1 cellular context compared by ENCODE assay signal in the genomic region with DNA sequence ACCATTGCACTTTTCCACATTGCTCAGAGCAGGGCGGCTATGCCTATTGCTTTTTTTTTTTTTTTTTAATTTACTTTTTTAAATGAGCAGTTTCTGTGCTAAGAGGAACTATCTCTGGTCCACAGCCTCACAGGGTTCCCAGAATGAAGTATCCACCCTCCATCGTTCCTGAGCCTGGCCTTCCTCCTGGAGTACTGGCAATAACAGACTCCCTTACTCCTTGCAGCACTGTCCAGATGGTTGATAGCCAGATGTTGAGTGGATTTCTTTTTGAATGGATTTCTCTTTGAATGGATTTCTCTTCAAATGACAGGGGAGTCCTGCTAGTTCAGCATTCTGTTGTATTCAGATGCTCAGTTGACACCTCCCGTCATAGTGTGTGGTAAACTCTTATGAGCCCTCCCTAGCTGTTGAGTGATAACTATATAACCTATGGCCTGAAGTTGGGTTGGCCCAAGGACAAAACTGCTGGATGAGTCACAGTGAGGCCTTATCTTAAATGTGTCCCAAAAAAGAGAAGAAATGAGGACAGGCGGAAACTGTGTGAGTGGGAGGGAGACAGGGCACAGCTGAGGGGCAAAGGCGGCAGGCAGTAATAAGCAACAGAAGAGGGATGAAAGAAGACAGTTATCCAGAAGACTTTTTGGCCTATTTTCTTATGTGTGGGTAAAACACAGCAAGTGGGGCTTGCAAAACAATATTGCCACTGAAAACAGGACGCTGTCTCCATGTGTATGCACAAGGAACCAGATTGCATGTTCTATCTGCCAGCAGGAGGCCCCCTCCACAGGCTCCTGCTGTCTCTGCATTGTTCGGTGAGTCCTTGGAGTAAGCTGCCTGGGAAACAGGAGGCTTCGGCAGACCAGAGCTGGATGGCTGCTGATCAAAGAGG.
TF ChIP-seq lines count a peak whose summit lies in the region.

No MANE protein-coding gene starts in this region.

TF ChIP-seq in K562, 482 proteins besides CTCF, POLR2A, EP300 and RAD21 (continued from another document and continues in another):
- TF ChIP-seq, protein P1, sequence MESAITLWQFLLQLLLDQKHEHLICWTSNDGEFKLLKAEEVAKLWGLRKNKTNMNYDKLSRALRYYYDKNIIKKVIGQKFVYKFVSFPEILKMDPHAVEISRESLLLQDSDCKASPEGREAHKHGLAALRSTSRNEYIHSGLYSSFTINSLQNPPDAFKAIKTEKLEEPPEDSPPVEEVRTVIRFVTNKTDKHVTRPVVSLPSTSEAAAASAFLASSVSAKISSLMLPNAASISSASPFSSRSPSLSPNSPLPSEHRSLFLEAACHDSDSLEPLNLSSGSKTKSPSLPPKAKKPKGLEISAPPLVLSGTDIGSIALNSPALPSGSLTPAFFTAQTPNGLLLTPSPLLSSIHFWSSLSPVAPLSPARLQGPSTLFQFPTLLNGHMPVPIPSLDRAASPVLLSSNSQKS (CRISPR knock-in tag; IDR thresholded peaks at IDR 0.05): no peak
- TF ChIP-seq, protein P2, sequence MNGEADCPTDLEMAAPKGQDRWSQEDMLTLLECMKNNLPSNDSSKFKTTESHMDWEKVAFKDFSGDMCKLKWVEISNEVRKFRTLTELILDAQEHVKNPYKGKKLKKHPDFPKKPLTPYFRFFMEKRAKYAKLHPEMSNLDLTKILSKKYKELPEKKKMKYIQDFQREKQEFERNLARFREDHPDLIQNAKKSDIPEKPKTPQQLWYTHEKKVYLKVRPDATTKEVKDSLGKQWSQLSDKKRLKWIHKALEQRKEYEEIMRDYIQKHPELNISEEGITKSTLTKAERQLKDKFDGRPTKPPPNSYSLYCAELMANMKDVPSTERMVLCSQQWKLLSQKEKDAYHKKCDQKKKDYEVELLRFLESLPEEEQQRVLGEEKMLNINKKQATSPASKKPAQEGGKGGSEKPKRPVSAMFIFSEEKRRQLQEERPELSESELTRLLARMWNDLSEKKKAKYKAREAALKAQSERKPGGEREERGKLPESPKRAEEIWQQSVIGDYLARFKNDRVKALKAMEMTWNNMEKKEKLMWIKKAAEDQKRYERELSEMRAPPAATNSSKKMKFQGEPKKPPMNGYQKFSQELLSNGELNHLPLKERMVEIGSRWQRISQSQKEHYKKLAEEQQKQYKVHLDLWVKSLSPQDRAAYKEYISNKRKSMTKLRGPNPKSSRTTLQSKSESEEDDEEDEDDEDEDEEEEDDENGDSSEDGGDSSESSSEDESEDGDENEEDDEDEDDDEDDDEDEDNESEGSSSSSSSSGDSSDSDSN (IDR thresholded peaks at IDR 0.05; ENCODE audit: borderline replicate concordance in 1 of 2, low read depth in 2 of 2, low read length in 2 of 2): no peak
- TF ChIP-seq PHF21A (IDR thresholded peaks at IDR 0.05; ENCODE audit: borderline replicate concordance, low read depth) (no peak), ZEB2 (IDR thresholded peaks at IDR 0.05) (0 out of 2 replicates have a peak, but pooled peaks have one; percentile 29), SMARCB1 (IDR thresholded peaks at IDR 0.05; ENCODE audit: insufficient read length, low read depth) (no peak), HNRNPLL (IDR thresholded peaks at IDR 0.05; ENCODE audit: low read depth, low read length, poor library complexity, severe bottlenecking) (no peak), ZZZ3 (IDR thresholded peaks at IDR 0.05) (no peak), HNRNPUL1 (IDR thresholded peaks at IDR 0.05; ENCODE audit: low read length) (no peak), HDAC8 (tag; IDR thresholded peaks at IDR 0.05) (no peak), PHTF2 (CRISPR knock-in tag; IDR thresholded peaks at IDR 0.05) (no peak), JUNB (CRISPR knock-in tag; conservative IDR thresholded peaks at IDR 0.05) (0 out of 2 replicates have a peak, but pooled peaks have one; percentile 26), FOXJ3 (CRISPR knock-in tag; IDR thresholded peaks at IDR 0.05) (no peak), C11orf30 (IDR thresholded peaks at IDR 0.05; ENCODE audit: low read depth) (peak; percentile 49; the same call in 1 of the 2 replicates), PPARD (CRISPR knock-in tag; IDR thresholded peaks at IDR 0.05) (no peak), CREM (IDR thresholded peaks at IDR 0.05; ENCODE audit: low read depth) (peak; percentile 32; the same call in 1 of the 2 replicates), CBX3 (IDR thresholded peaks at IDR 0.05; ENCODE audit: borderline replicate concordance in 1 of 2, low read length in 2 of 2) (no peak), NEUROD1 (IDR thresholded peaks at IDR 0.05; ENCODE audit: borderline replicate concordance, low read depth, low read length, partially characterized antibody) (peak; percentile 68), CREBBP (IDR thresholded peaks at IDR 0.05; ENCODE audit: low read depth, low read length) (no peak), CBX2 (IDR thresholded peaks at IDR 0.05; ENCODE audit: insufficient read depth, low read length, poor library complexity, severe bottlenecking) (no peak), GATAD2A (IDR thresholded peaks at IDR 0.05) (peak; percentile 57; the same call in 1 of the 2 replicates), NCOA2 (IDR thresholded peaks at IDR 0.05; ENCODE audit: partially characterized antibody in 2 of 2) (no peak), ZKSCAN8 (CRISPR knock-in tag; IDR thresholded peaks at IDR 0.05) (peak; percentile 60), NFIC (IDR thresholded peaks at IDR 0.05) (peak; percentile 76)
- TF ChIP-seq, protein P3, sequence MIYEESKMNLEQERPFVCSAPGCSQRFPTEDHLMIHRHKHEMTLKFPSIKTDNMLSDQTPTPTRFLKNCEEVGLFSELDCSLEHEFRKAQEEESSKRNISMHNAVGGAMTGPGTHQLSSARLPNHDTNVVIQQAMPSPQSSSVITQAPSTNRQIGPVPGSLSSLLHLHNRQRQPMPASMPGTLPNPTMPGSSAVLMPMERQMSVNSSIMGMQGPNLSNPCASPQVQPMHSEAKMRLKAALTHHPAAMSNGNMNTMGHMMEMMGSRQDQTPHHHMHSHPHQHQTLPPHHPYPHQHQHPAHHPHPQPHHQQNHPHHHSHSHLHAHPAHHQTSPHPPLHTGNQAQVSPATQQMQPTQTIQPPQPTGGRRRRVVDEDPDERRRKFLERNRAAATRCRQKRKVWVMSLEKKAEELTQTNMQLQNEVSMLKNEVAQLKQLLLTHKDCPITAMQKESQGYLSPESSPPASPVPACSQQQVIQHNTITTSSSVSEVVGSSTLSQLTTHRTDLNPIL (CRISPR knock-in tag; IDR thresholded peaks at IDR 0.05): no peak
- TF ChIP-seq, protein P4, sequence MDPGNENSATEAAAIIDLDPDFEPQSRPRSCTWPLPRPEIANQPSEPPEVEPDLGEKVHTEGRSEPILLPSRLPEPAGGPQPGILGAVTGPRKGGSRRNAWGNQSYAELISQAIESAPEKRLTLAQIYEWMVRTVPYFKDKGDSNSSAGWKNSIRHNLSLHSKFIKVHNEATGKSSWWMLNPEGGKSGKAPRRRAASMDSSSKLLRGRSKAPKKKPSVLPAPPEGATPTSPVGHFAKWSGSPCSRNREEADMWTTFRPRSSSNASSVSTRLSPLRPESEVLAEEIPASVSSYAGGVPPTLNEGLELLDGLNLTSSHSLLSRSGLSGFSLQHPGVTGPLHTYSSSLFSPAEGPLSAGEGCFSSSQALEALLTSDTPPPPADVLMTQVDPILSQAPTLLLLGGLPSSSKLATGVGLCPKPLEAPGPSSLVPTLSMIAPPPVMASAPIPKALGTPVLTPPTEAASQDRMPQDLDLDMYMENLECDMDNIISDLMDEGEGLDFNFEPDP (CRISPR knock-in tag; IDR thresholded peaks at IDR 0.05): no peak
- TF ChIP-seq, protein P5, sequence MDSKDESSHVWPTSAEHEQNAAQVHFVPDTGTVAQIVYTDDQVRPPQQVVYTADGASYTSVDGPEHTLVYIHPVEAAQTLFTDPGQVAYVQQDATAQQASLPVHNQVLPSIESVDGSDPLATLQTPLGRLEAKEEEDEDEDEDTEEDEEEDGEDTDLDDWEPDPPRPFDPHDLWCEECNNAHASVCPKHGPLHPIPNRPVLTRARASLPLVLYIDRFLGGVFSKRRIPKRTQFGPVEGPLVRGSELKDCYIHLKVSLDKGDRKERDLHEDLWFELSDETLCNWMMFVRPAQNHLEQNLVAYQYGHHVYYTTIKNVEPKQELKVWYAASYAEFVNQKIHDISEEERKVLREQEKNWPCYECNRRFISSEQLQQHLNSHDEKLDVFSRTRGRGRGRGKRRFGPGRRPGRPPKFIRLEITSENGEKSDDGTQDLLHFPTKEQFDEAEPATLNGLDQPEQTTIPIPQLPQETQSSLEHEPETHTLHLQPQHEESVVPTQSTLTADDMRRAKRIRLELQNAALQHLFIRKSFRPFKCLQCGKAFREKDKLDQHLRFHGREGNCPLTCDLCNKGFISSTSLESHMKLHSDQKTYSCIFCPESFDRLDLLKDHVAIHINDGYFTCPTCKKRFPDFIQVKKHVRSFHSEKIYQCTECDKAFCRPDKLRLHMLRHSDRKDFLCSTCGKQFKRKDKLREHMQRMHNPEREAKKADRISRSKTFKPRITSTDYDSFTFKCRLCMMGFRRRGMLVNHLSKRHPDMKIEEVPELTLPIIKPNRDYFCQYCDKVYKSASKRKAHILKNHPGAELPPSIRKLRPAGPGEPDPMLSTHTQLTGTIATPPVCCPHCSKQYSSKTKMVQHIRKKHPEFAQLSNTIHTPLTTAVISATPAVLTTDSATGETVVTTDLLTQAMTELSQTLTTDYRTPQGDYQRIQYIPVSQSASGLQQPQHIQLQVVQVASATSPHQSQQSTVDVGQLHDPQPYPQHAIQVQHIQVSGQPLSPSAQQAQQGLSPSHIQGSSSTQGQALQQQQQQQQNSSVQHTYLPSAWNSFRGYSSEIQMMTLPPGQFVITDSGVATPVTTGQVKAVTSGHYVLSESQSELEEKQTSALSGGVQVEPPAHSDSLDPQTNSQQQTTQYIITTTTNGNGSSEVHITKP (IDR thresholded peaks at IDR 0.05; ENCODE audit: partially characterized antibody): peak; percentile 94
- TF ChIP-seq, protein P6, sequence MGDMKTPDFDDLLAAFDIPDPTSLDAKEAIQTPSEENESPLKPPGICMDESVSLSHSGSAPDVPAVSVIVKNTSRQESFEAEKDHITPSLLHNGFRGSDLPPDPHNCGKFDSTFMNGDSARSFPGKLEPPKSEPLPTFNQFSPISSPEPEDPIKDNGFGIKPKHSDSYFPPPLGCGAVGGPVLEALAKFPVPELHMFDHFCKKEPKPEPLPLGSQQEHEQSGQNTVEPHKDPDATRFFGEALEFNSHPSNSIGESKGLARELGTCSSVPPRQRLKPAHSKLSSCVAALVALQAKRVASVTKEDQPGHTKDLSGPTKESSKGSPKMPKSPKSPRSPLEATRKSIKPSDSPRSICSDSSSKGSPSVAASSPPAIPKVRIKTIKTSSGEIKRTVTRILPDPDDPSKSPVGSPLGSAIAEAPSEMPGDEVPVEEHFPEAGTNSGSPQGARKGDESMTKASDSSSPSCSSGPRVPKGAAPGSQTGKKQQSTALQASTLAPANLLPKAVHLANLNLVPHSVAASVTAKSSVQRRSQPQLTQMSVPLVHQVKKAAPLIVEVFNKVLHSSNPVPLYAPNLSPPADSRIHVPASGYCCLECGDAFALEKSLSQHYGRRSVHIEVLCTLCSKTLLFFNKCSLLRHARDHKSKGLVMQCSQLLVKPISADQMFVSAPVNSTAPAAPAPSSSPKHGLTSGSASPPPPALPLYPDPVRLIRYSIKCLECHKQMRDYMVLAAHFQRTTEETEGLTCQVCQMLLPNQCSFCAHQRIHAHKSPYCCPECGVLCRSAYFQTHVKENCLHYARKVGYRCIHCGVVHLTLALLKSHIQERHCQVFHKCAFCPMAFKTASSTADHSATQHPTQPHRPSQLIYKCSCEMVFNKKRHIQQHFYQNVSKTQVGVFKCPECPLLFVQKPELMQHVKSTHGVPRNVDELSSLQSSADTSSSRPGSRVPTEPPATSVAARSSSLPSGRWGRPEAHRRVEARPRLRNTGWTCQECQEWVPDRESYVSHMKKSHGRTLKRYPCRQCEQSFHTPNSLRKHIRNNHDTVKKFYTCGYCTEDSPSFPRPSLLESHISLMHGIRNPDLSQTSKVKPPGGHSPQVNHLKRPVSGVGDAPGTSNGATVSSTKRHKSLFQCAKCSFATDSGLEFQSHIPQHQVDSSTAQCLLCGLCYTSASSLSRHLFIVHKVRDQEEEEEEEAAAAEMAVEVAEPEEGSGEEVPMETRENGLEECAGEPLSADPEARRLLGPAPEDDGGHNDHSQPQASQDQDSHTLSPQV (IDR thresholded peaks at IDR 0.05): peak; percentile 71
- TF ChIP-seq, protein P7, sequence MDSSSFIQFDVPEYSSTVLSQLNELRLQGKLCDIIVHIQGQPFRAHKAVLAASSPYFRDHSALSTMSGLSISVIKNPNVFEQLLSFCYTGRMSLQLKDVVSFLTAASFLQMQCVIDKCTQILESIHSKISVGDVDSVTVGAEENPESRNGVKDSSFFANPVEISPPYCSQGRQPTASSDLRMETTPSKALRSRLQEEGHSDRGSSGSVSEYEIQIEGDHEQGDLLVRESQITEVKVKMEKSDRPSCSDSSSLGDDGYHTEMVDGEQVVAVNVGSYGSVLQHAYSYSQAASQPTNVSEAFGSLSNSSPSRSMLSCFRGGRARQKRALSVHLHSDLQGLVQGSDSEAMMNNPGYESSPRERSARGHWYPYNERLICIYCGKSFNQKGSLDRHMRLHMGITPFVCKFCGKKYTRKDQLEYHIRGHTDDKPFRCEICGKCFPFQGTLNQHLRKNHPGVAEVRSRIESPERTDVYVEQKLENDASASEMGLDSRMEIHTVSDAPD (CRISPR knock-in tag; IDR thresholded peaks at IDR 0.05): no peak
